Comparison of ENCODE assay signal across 11 cellular contexts in the genomic region with DNA sequence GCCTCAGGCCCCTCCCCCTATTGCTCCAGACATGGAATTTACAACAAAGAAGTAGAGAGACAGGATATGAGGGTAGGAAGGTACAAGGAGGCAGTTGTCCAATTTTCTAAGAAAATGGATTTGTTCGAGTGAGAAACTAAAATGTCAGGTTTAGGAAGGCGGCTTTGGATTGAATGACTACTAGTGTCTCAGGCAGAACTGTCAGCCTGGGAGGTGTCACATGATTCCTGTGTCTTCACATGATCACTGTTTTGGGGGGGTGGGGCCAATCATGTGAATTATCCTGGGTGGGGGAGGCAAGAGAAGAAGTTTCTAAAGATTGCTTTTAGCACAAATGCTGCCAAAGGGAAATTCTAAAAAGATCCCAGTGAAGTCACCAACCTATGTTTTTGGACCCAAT. TPM values are rescaled to one million over a fixed set of nuclear protein-coding genes. Genes with fewer than 3 reads are reported as not detected.
DNase-seq lines count a peak whose midpoint lies in the region; FAIRE-seq and TF ChIP-seq lines count a peak whose summit lies in the region.
"Had no signal": no experiment of that assay in that cellular context is flagged by ENCODE, and none has a peak within 500 bp of the region (broad histone marks: within the 10 kb centered on the region; RNA-seq: fewer than 3 reads in every experiment).

No MANE protein-coding gene starts in this region.

- H3K4ac ChIP-seq in H1 (replicated peaks; ENCODE audit: insufficient read length, low read depth, low read length) (no peak overlapping the region), neuronal stem cell (ENCODE audit: low read length) (no peak overlapping the region)

- peaks cover 2 to 17% (median 12%) of the 10 kb centered on the region in 3 donors for H3K27me3 Mint-ChIP-seq in immature natural killer cell (ENCODE audit: low read depth in 3 of 3)

- no peak overlapping the region for H3K18ac ChIP-seq in H1 (ENCODE audit: extremely low read depth, low read length)
- no peak overlapping the region for H3K18ac ChIP-seq in neuronal stem cell (ENCODE audit: low read length)

- H3K23ac ChIP-seq in H1 (ENCODE audit: insufficient read length), result no peak overlapping the region
- H3K23ac ChIP-seq in neuronal stem cell (ENCODE audit: low read depth, low read length, poor library complexity), result no peak overlapping the region

- intact Hi-C loops in ovary (cut with DNase I), result loop anchor here in 2 of 4 donors (5.0 to 10.0 kb wide), 2 partner anchors 205 to 207 kb away; a partner anchor contains a TSS

- H3K14ac ChIP-seq in H1 (ENCODE audit: insufficient read length) (no peak overlapping the region), neuronal stem cell (ENCODE audit: low read length) (no peak overlapping the region)

- H3K79me2 ChIP-seq in H1 (ENCODE audit: control insufficient read depth in 1 of 2, insufficient read depth in 2 of 2, low read length in 2 of 2), result no peaks in the 10 kb centered on the region

- peaks cover 0 to 4% of the 10 kb centered on the region in 2 donors for H3K4me1 Mint-ChIP-seq in immature natural killer cell

- no peak overlapping the region for H2BK20ac ChIP-seq in H1 (ENCODE audit: low read length)

- peaks cover 14% of the 10 kb centered on the region; the same call in 1 of the 2 replicates for H3K23me2 ChIP-seq in H1 (ENCODE audit: low read depth, low read length)

- H3K9me3 Mint-ChIP-seq in immature natural killer cell, result no peaks in the 10 kb centered on the region
- H3K9me3 Mint-ChIP-seq: activated CD8-positive, alpha-beta T cell treated with anti-CD3 and anti-CD28 coated beads for 36 hours; naive thymus-derived CD4-positive, alpha-beta T cell had no signal

- H3K27ac ChIP-seq in BLaER1 (no peak overlapping the region), H1 (ENCODE audit: low read depth, low read length) (no peak overlapping the region), neuronal stem cell (replicated peaks; ENCODE audit: low read length) (no peak overlapping the region), ovary (no peak overlapping the region)

- H4K8ac ChIP-seq in H1 (ENCODE audit: extremely low read depth, insufficient read depth, low read length) (no peak overlapping the region), neuronal stem cell (ENCODE audit: low read depth, low read length) (no peak overlapping the region)

- H2BK5ac ChIP-seq in H1 (ENCODE audit: low read depth, low read length) (no peak overlapping the region), neuronal stem cell (ENCODE audit: low read length) (no peak overlapping the region)

- H4K5ac ChIP-seq in H1 (ENCODE audit: insufficient read length, low read depth, low read length), result no peak overlapping the region

- no peak overlapping the region for H3K27ac Mint-ChIP-seq in immature natural killer cell
- H3K27ac Mint-ChIP-seq: activated CD8-positive, alpha-beta T cell treated with anti-CD3 and anti-CD28 coated beads for 36 hours; naive thymus-derived CD4-positive, alpha-beta T cell had no signal

- H2BK12ac ChIP-seq in H1 (ENCODE audit: low read depth, low read length), result no peak overlapping the region
- H2BK12ac ChIP-seq in neuronal stem cell (ENCODE audit: low read length), result no peak overlapping the region

- TF ChIP-seq RAD21 in H1 (IDR thresholded peaks at IDR 0.05 in 1 of 2, conservative IDR thresholded peaks at IDR 0.05 in 1 of 2; ENCODE audit: low read depth in 2 of 2, low read length in 2 of 2), result no peak

- POLR2A ChIA-PET in H1 (lab: Charles Lee; ENCODE audit: partially characterized antibody), result no interaction called here

- no peak overlapping the region for H2AK5ac ChIP-seq in H1 (ENCODE audit: low read depth, low read length)
- H2AK5ac ChIP-seq in neuronal stem cell (ENCODE audit: low read depth, low read length), result peak overlapping the region; percentile 41

- H3K36me3 Mint-ChIP-seq in immature natural killer cell, result no peaks in the 10 kb centered on the region
- H3K36me3 Mint-ChIP-seq: naive thymus-derived CD4-positive, alpha-beta T cell had no signal

- H4K20me1 ChIP-seq in BLaER1, result peaks cover 12% of the 10 kb centered on the region
- peaks cover 2 to 11% of the 10 kb centered on the region in 2 experiments for H4K20me1 ChIP-seq in H1 (replicated peaks in 1 of 2; ENCODE audit: control insufficient read depth in 1 of 2, insufficient read depth in 2 of 2, low read length in 2 of 2)

- TF ChIP-seq POLR2A in H1 (IDR thresholded peaks at IDR 0.05; ENCODE audit: control extremely low read depth in 1 of 2, low read depth in 2 of 2, low read length in 2 of 2) (no peak), ovary (IDR thresholded peaks at IDR 0.05) (no peak)

- no peak overlapping the region for H2AFZ ChIP-seq in H1 (ENCODE audit: low read length)
- peak overlapping the region; percentile 75 for H2AFZ ChIP-seq in neuronal stem cell (ENCODE audit: low read length)

- CTCF ChIA-PET in H1 (lab: Charles Lee; ENCODE audit: partially characterized antibody), result interaction anchor here (0.6 kb wide), 1 partner anchor 52 kb away, joined by 3 read pairs; no protein-coding TSS in a partner anchor

- H3K27me3 ChIP-seq in BLaER1 (peaks cover 50% of the 10 kb centered on the region), H1 (replicated peaks in 1 of 4; ENCODE audit: control insufficient read depth in 3 of 4, extremely low read depth in 1 of 4, insufficient read depth in 3 of 4, low read length in 3 of 4) (peaks cover 5 to 36% (median 30%) of the 10 kb centered on the region in 4 experiments), neuronal stem cell (ENCODE audit: control insufficient read depth in 3 of 3, insufficient read depth in 3 of 3, low read depth in 1 of 3, low read length in 3 of 3) (peaks cover 0 to 13% (median 11%) of the 10 kb centered on the region in 3 experiments), ovary (no peaks in the 10 kb centered on the region)

- no peak overlapping the region for H3K9ac ChIP-seq in BLaER1
- no peak overlapping the region for H3K9ac ChIP-seq in H1 (replicated peaks in 1 of 4; ENCODE audit: extremely low read depth in 1 of 4, low read depth in 3 of 4, low read length in 3 of 4)
- no peak overlapping the region for H3K9ac ChIP-seq in neuronal stem cell (ENCODE audit: low read depth, low read length, poor library complexity)

- TF ChIP-seq EP300 in H1 (IDR thresholded peaks at IDR 0.05; ENCODE audit: borderline replicate concordance in 1 of 2, low read depth in 2 of 2, low read length in 2 of 2) (no peak), ovary (IDR thresholded peaks at IDR 0.05) (no peak)

- H2BK120ac ChIP-seq in H1 (replicated peaks; ENCODE audit: low read depth, low read length), result no peak overlapping the region
- H2BK120ac ChIP-seq in neuronal stem cell (ENCODE audit: low read depth, low read length), result no peak overlapping the region

- no peak overlapping the region for H4K91ac ChIP-seq in H1 (replicated peaks; ENCODE audit: insufficient read length, low read length)
- no peak overlapping the region for H4K91ac ChIP-seq in neuronal stem cell (ENCODE audit: low read depth, low read length, poor library complexity)

- H2BK15ac ChIP-seq in H1 (ENCODE audit: low read length) (no peak overlapping the region), neuronal stem cell (ENCODE audit: low read length) (no peak overlapping the region)

- H3K9me3 ChIP-seq in BLaER1 (no peaks in the 10 kb centered on the region), H1 (ENCODE audit: insufficient read depth in 2 of 2, low read depth in 1 of 2, low read length in 1 of 2) (no peaks in the 10 kb centered on the region), neuronal stem cell (replicated peaks in 1 of 2; ENCODE audit: control insufficient read depth in 2 of 2, insufficient read depth in 1 of 2, low read depth in 1 of 2, low read length in 2 of 2) (peaks cover 0 to 2% of the 10 kb centered on the region in 2 donors), ovary (no peaks in the 10 kb centered on the region)

- H3K36me3 ChIP-seq in BLaER1, result no peaks in the 10 kb centered on the region
- H3K36me3 ChIP-seq in H1 (ENCODE audit: control insufficient read depth in 2 of 4, insufficient read depth in 4 of 4, low read length in 3 of 4), result no peaks in the 10 kb centered on the region
- H3K36me3 ChIP-seq in neuronal stem cell (replicated peaks in 1 of 2; ENCODE audit: control insufficient read depth in 2 of 2, insufficient read depth in 2 of 2, low read length in 2 of 2), result no peaks in the 10 kb centered on the region
- H3K36me3 ChIP-seq in ovary, result no peaks in the 10 kb centered on the region

- 97% methylated on average over 2 of the region's 2 CpGs; no CpG with 5 or more reads in 1 of the 2 experiments for WGBS in H1 (ENCODE audit: extremely low coverage in 1 of 2, insufficient coverage in 1 of 2, insufficient read length in 1 of 2, insufficient replicate concordance in 2 of 2, low coverage in 1 of 2, low lambda C conversion rate in 2 of 2, missing lambda C conversion rate in 1 of 2), 2 experiments
- WGBS in neuronal stem cell (ENCODE audit: extremely low coverage in 2 of 2, insufficient read length in 2 of 2, insufficient replicate concordance in 1 of 2), 2 donors, result no CpG with 5 or more reads among the region's 2 CpGs
- WGBS in ovary, 3 donors, result 78 to 96% (median 88%) methylated on average over 2 of the region's 2 CpGs

- no peak overlapping the region for H3K4me3 ChIP-seq in BLaER1
- no peak overlapping the region for H3K4me3 ChIP-seq in H1 (ENCODE audit: extremely low read depth in 1 of 4, insufficient read depth in 2 of 4, low read depth in 3 of 4, low read length in 4 of 4)
- no peak overlapping the region for H3K4me3 ChIP-seq in neuronal stem cell (ENCODE audit: low read length in 2 of 2)
- H3K4me3 ChIP-seq in ovary, result no peak overlapping the region

- DNase-seq in MV-4-11 (lab: John Stamatoyannopoulos, UW) (peak; percentile 33), H1 (ENCODE audit: low read depth in 1 of 2, low spot score in 2 of 2) (no peak), neuronal stem cell (ENCODE audit: low spot score) (no peak), ovary (no peak), immature natural killer cell (no peak)
- DNase-seq in activated CD8-positive, alpha-beta memory T cell treated with anti-CD3 and anti-CD28 coated beads, Interleukin-2, amount 50 U/mL, for 48 hours, result no peak
- no peak for DNase-seq in stimulated activated CD4-positive, alpha-beta T cell treated with anti-CD3 and anti-CD28 coated beads, Interleukin-12 subunit alpha, Interleukin-12 subunit beta, amount 100 ng/mL, for 4 hours
- DNase-seq: naive thymus-derived CD4-positive, alpha-beta T cell; NCI-H82 had no signal

- H3K4me1 ChIP-seq in BLaER1 (peaks cover 34% of the 10 kb centered on the region), H1 (replicated peaks in 1 of 4; ENCODE audit: control insufficient read depth in 3 of 4, insufficient read depth in 4 of 4, low read length in 3 of 4) (peaks cover 3 to 23% (median 11%) of the 10 kb centered on the region in 4 experiments), neuronal stem cell (ENCODE audit: control insufficient read depth in 2 of 2, insufficient read depth in 1 of 2, low read depth in 1 of 2, low read length in 2 of 2) (peaks cover 7 to 10% of the 10 kb centered on the region in 2 donors), ovary (ENCODE audit: insufficient read depth) (peaks cover 1% of the 10 kb centered on the region)

- H3K4me2 ChIP-seq in BLaER1 (peak overlapping the region; percentile 68), H1 (ENCODE audit: insufficient read depth in 1 of 2, low read depth in 2 of 2, low read length in 2 of 2) (no peak overlapping the region; a peak in 1 of 4 replicates), neuronal stem cell (ENCODE audit: insufficient read depth, low read length, poor library complexity, severe bottlenecking) (no peak overlapping the region)

- TF ChIP-seq CTCF in H1 (IDR thresholded peaks at IDR 0.05; ENCODE audit: control extremely low read depth in 1 of 3, insufficient read depth in 1 of 3, low read depth in 1 of 3, low read length in 3 of 3) (no peak), ovary (IDR thresholded peaks at IDR 0.05) (no peak)

- no peaks in the 10 kb centered on the region for H3K79me1 ChIP-seq in H1 (ENCODE audit: low read depth, low read length)
- H3K79me1 ChIP-seq in neuronal stem cell (ENCODE audit: low read depth, low read length), result no peaks in the 10 kb centered on the region

- H3K4me3 Mint-ChIP-seq in immature natural killer cell, result no peak overlapping the region
- H3K4me3 Mint-ChIP-seq: activated CD8-positive, alpha-beta T cell treated with anti-CD3 and anti-CD28 coated beads for 36 hours had no signal

- FAIRE-seq in H1 (lab: Jason Lieb, UNC), result no peak

- no peak overlapping the region for H3K56ac ChIP-seq in H1 (replicated peaks; ENCODE audit: insufficient read length, low read depth, low read length)

RNA-seq across cellular contexts. Expression of a gene that starts 2.3 kb away (rescaled TPM):
- 4.3 and 4.4 TPM in 2 replicates for total RNA-seq in H1 (2021; fragmentation: NEBNext Ultra II Directional; extraction: Animal tissue kit (Norgen Biotek cat#: 25700))
- 3.9 and 5.7 TPM in 2 replicates for polyA plus RNA-seq in H1 (2011; rRNA removed)
- polyA plus RNA-seq in H1 (2011; cell fraction: cytosol; rRNA removed), result 3.2 TPM
- 6.7 TPM for polyA plus RNA-seq in H1 (2011; cell fraction: nucleus; rRNA removed)
- 4.9 to 6.1 TPM (median 5.2 TPM) in 4 replicates for polyA plus RNA-seq in H1 (2012, experiment 1 of 2)
- 4.8 TPM for polyA plus RNA-seq in H1 (2012, experiment 2 of 2)
- polyA plus RNA-seq in H1 (2013, experiment 1 of 2), result 2.9 TPM
- polyA plus RNA-seq in H1 (2013, experiment 2 of 2), result 3.1 TPM
- polyA minus RNA-seq in H1 (2011; rRNA and poly(A)+ RNA removed), result 3.2 and 3.4 TPM in 2 replicates
- 3.3 TPM for polyA minus RNA-seq in H1 (2011; cell fraction: cytosol; rRNA and poly(A)+ RNA removed)
- polyA minus RNA-seq in H1 (2011; cell fraction: nucleus; rRNA and poly(A)+ RNA removed), result 3.0 TPM
- polyA plus RNA-seq in neuronal stem cell (2013, experiment 1 of 2), result 8.4 TPM
- 8.4 TPM for polyA plus RNA-seq in neuronal stem cell (2013, experiment 2 of 2)
- total RNA-seq in ovary, result 10 to 100 TPM; 20.0 to 45.6 (median 28.7) TPM
- polyA plus RNA-seq in ovary, result 10 to 100 TPM; 15.7 to 26.6 TPM
- polyA plus RNA-seq in immature natural killer cell, result under 1 TPM in 2 of 3 donors, not detected in 1; 0.29 to 0.39 TPM
- polyA plus RNA-seq: naive thymus-derived CD4-positive, alpha-beta T cell had no signal
